In the genomic region with DNA sequence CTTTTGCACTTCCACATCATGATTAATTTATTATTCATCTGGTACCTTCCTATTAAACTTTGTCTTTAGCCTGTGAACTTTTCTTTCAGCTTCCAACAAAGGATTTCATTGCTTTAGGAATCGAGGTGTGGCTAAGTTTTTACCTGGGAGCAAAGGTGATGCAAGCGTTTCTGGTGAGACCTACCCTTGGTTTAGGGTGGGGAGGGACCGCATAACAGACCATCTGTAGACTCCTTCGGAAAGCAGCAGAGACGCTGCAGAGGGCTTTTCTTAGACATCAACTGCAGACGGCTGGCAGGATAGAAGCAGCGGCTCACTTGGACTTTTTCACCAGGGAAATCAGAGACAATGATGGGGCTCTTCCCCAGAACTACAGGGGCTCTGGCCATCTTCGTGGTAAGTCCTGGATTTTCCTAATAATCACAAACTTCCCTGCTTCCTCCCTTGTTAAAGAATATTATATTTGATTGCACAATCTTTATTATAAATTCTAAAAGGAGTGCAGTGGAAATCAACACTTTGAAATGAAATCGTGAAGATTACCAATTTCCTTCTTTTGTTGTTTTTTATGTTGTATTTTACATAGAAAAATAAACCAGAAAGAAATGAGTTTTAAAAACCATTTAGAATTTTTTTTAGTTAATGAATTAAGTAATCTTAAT, we compare ENCODE assay signal across 31 cellular contexts. TPM values are rescaled to one million over a fixed set of nuclear protein-coding genes. Genes with fewer than 3 reads are reported as not detected.
DNase-seq lines count a peak whose midpoint lies in the region; ATAC-seq, FAIRE-seq and TF ChIP-seq lines count a peak whose summit lies in the region.
"Had no signal": no experiment of that assay in that cellular context is flagged by ENCODE, and none has a peak within 500 bp of the region (broad histone marks: within the 10 kb centered on the region; RNA-seq: fewer than 3 reads in every experiment).

A gene with protein sequence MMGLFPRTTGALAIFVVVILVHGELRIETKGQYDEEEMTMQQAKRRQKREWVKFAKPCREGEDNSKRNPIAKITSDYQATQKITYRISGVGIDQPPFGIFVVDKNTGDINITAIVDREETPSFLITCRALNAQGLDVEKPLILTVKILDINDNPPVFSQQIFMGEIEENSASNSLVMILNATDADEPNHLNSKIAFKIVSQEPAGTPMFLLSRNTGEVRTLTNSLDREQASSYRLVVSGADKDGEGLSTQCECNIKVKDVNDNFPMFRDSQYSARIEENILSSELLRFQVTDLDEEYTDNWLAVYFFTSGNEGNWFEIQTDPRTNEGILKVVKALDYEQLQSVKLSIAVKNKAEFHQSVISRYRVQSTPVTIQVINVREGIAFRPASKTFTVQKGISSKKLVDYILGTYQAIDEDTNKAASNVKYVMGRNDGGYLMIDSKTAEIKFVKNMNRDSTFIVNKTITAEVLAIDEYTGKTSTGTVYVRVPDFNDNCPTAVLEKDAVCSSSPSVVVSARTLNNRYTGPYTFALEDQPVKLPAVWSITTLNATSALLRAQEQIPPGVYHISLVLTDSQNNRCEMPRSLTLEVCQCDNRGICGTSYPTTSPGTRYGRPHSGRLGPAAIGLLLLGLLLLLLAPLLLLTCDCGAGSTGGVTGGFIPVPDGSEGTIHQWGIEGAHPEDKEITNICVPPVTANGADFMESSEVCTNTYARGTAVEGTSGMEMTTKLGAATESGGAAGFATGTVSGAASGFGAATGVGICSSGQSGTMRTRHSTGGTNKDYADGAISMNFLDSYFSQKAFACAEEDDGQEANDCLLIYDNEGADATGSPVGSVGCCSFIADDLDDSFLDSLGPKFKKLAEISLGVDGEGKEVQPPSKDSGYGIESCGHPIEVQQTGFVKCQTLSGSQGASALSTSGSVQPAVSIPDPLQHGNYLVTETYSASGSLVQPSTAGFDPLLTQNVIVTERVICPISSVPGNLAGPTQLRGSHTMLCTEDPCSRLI (plus strand): TSS at position 212 of the 662 bp plus-strand sequence. CDS start 137 bp downstream, at position 349.

- no peaks in the 10 kb centered on the region for H3K9me3 Mint-ChIP-seq in WTC11
- H3K9me3 Mint-ChIP-seq: activated naive CD4-positive, alpha-beta T cell treated with anti-CD3 and anti-CD28 coated beads, Interleukin-2, amount 50 U/mL, for 72 hours; endodermal cell had no signal

- no peak within 1 kb of the TSS for H3K4me2 ChIP-seq in IMR-90 (ENCODE audit: low read depth, low read length)

- 90% methylated on average over 2 of the region's 9 CpGs; no CpG with 5 or more reads in 1 of the 2 experiments for WGBS in IMR-90 (ENCODE audit: extremely low coverage in 2 of 2, insufficient read length in 1 of 2), 2 experiments
- 12 to 37% methylated on average over 9 of the region's 9 CpGs for WGBS in esophagus squamous epithelium, 2 donors
- 14 to 47% (median 30%) methylated on average over 9 of the region's 9 CpGs for WGBS in small intestine, 3 donors

- no peaks in the 10 kb centered on the region for H3K36me3 Mint-ChIP-seq in WTC11
- H3K36me3 Mint-ChIP-seq: activated naive CD4-positive, alpha-beta T cell treated with anti-CD3 and anti-CD28 coated beads, Interleukin-2, amount 50 U/mL, for 72 hours had no signal

- no peak for TF ChIP-seq RAD21 in IMR-90 (IDR thresholded peaks at IDR 0.05; ENCODE audit: low read length)

- POLR2A ChIA-PET in IMR-90 (lab: Charles Lee; ENCODE audit: unreplicated experiment) (no interaction called here), WTC11 (lab: Charles Lee) (no interaction called here)

- no peak within 1 kb of the TSS for H2BK5ac ChIP-seq in IMR-90 (ENCODE audit: low read depth, low read length, poor library complexity, severe bottlenecking)

- no TSS peak for BruUV-seq in IMR-90 (replicated peaks; lab: Mats Ljungman, UMichigan)

- dilution Hi-C loops in IMR-90 (cut with HindIII; ENCODE audit: low sequenced_read_pairs, unreplicated experiment), result no loop called here

- H2AK9ac ChIP-seq in IMR-90 (replicated peaks; ENCODE audit: low read depth, low read length, poor library complexity), result no peak within 1 kb of the TSS

- no peak for DNase-seq in IMR-90
- no peak for DNase-seq in WTC11 (ENCODE audit: low spot score)
- no peak for DNase-seq in esophagus squamous epithelium (lab: John Stamatoyannopoulos, UW)
- peak; percentile 84 for DNase-seq in small intestine
- DNase-seq in GM12892 (ENCODE audit: insufficient read length), result no peak
- no peak for DNase-seq in NCI-H1092 (lab: John Stamatoyannopoulos, UW)
- DNase-seq in left cardiac atrium, result no peak
- DNase-seq: activated CD4-positive, alpha-beta T cell treated with anti-CD3 and anti-CD28 coated beads, Interleukin-2, amount 50 U/mL, for 48 hours; caudate nucleus; endodermal cell; HFFc6; kidney; NCI-H1048; NCI-H187; NCI-H2171; NCI-H524 treated with DMSO at 0.1 percent for 48 hours; stimulated activated CD4-positive, alpha-beta T cell treated with anti-CD3 and anti-CD28 coated beads, Interleukin-12 subunit alpha, Interleukin-12 subunit beta, amount 100 ng/mL, for 4 hours; stimulated activated CD4-positive, alpha-beta T cell treated with anti-CD3 and anti-CD28 coated beads, Interleukin-4, amount 100 ng/mL, for 1 hour had no signal

- H3K18ac ChIP-seq in IMR-90 (ENCODE audit: low read depth, low read length), result no peak within 1 kb of the TSS

- H4K8ac ChIP-seq in IMR-90 (ENCODE audit: low read depth in 2 of 2, low read length in 2 of 2), result no peak within 1 kb of the TSS

- H2AK5ac ChIP-seq in IMR-90 (ENCODE audit: low read depth, low read length), result no peak within 1 kb of the TSS

- TF ChIP-seq POLR2A in IMR-90 (IDR thresholded peaks at IDR 0.05; ENCODE audit: low read depth, low read length), result no peak
- TF ChIP-seq POLR2A in esophagus squamous epithelium (IDR thresholded peaks at IDR 0.05), result peak in 3 of 4 donors; percentile 71 to 86 (median 78)
- TF ChIP-seq POLR2A in GM12892 (IDR thresholded peaks at IDR 0.05; ENCODE audit: low read depth, low read length), result no peak

- H3K56ac ChIP-seq in IMR-90 (ENCODE audit: extremely low read depth, insufficient read depth, low read length), result no peak within 1 kb of the TSS

- TF ChIP-seq CTCF in IMR-90 (conservative IDR thresholded peaks at IDR 0.05; ENCODE audit: low read depth, low read length) (no peak), WTC11 (IDR thresholded peaks at IDR 0.05) (no peak), esophagus squamous epithelium (IDR thresholded peaks at IDR 0.05) (no peak)

- H3K27me3 Mint-ChIP-seq in WTC11 (ENCODE audit: low read depth), result no peaks in the 10 kb centered on the region

- H2AFZ ChIP-seq in IMR-90 (replicated peaks; ENCODE audit: low read length, poor library complexity), result no peak within 1 kb of the TSS

- no peak within 1 kb of the TSS for H3K27ac Mint-ChIP-seq in WTC11
- H3K27ac Mint-ChIP-seq: activated naive CD4-positive, alpha-beta T cell treated with anti-CD3 and anti-CD28 coated beads, Interleukin-2, amount 50 U/mL, for 72 hours; endodermal cell; HFFc6 had no signal

- H4K20me1 ChIP-seq in IMR-90 (ENCODE audit: insufficient read depth, low read length), result no peaks in the 10 kb centered on the region

- no peak for ATAC-seq in IMR-90 (ENCODE audit: low read depth)
- ATAC-seq in WTC11, result peak; percentile 68
- no peak for ATAC-seq in GM18907 (IDR thresholded peaks at IDR 0.05; ENCODE audit: unreplicated experiment)
- ATAC-seq in left cardiac atrium, result no peak
- ATAC-seq: activated CD4-positive, CD25-positive, alpha-beta regulatory T cell treated with anti-CD3 and anti-CD28 coated beads, Interleukin-2, amount 50 U/mL, for 24 hours; activated naive CD4-positive, alpha-beta T cell treated with anti-CD3 and anti-CD28 coated beads, Interleukin-2, amount 50 U/mL, for 72 hours had no signal

- no peaks in the 10 kb centered on the region; the same call in 1 of the 2 replicates for H3K9me3 ChIP-seq in IMR-90 (ENCODE audit: control insufficient read depth, insufficient read depth, low read length)
- no peaks in the 10 kb centered on the region for H3K9me3 ChIP-seq in esophagus squamous epithelium
- H3K9me3 ChIP-seq in small intestine (ENCODE audit: control insufficient read depth, low read depth), result no peaks in the 10 kb centered on the region
- H3K9me3 ChIP-seq: right atrium auricular region had no signal

- no peaks in the 10 kb centered on the region for H3K27me3 ChIP-seq in IMR-90 (ENCODE audit: control insufficient read depth, insufficient read depth, low read length)
- H3K27me3 ChIP-seq in esophagus squamous epithelium, result no peaks in the 10 kb centered on the region
- H3K27me3 ChIP-seq in small intestine (ENCODE audit: control insufficient read depth in 2 of 2, insufficient read depth in 2 of 2, low read length in 2 of 2), result no peaks in the 10 kb centered on the region
- H3K27me3 ChIP-seq: right atrium auricular region had no signal

- H3K14ac ChIP-seq in IMR-90 (replicated peaks; ENCODE audit: low read depth, low read length), result no peak within 1 kb of the TSS

- no peak within 1 kb of the TSS for H3K4ac ChIP-seq in IMR-90 (ENCODE audit: low read depth, low read length)

- H3K9ac ChIP-seq in IMR-90 (ENCODE audit: low read depth, low read length), result no peak within 1 kb of the TSS

- H3K36me3 ChIP-seq in IMR-90 (ENCODE audit: control insufficient read depth, insufficient read depth, low read length) (no peaks in the 10 kb centered on the region), esophagus squamous epithelium (no peaks in the 10 kb centered on the region), small intestine (ENCODE audit: control insufficient read depth in 2 of 2, insufficient read depth in 2 of 2, low read length in 2 of 2) (no peaks in the 10 kb centered on the region)
- H3K36me3 ChIP-seq: right atrium auricular region had no signal

- H3K27ac ChIP-seq in IMR-90 (ENCODE audit: insufficient read depth, low read length) (no peak within 1 kb of the TSS), esophagus squamous epithelium (peak within 1 kb of the TSS; percentile 78 to 92 (median 90)), small intestine (ENCODE audit: low read depth in 1 of 2, low read length in 1 of 2) (no peak within 1 kb of the TSS)
- H3K27ac ChIP-seq: right atrium auricular region had no signal

- H4K91ac ChIP-seq in IMR-90 (ENCODE audit: insufficient read depth, low read depth, low read length), result no peak within 1 kb of the TSS

- FAIRE-seq in small intestine (lab: Jason Lieb, UNC), result peak; percentile 10
- FAIRE-seq in GM12892 (lab: Jason Lieb, UNC), result no peak
- FAIRE-seq: G401.6, kidney, TTC549 had no signal

- no peak within 1 kb of the TSS for H4K5ac ChIP-seq in IMR-90 (ENCODE audit: low read depth, low read length)

- no peaks in the 10 kb centered on the region for H3K9me1 ChIP-seq in IMR-90 (ENCODE audit: insufficient read depth, low read length)

- H3K4me1 Mint-ChIP-seq in WTC11, result peaks cover 7% of the 10 kb centered on the region; the same call in 1 of the 2 replicates
- H3K4me1 Mint-ChIP-seq: endodermal cell had no signal

- intact Hi-C loops in IMR-90 (cut with micrococcal nuclease), result no loop called here
- intact Hi-C loops in esophagus squamous epithelium (cut with DNase I), result no loop called here
- intact Hi-C loops in left cardiac atrium (cut with DNase I), result no loop called here

- in situ Hi-C loops in IMR-90 (cut with MboI; ENCODE audit: low sequenced_read_pairs), result no loop called here

- no peak within 1 kb of the TSS for H2BK15ac ChIP-seq in IMR-90 (ENCODE audit: low read depth, low read length)

- CTCF ChIA-PET in IMR-90 (lab: Yijun Ruan, JAX), result no interaction called here
- CTCF ChIA-PET in WTC11 (lab: Charles Lee), result interaction anchor here (0.7 kb wide), 1 partner anchor 481 kb away, joined by 4 read pairs; no protein-coding TSS in a partner anchor

- no peak within 1 kb of the TSS for H2BK20ac ChIP-seq in IMR-90 (ENCODE audit: low read depth, low read length)

- H3K4me3 Mint-ChIP-seq in WTC11, result no peak within 1 kb of the TSS
- H3K4me3 Mint-ChIP-seq: endodermal cell, HFFc6 had no signal

- no peak within 1 kb of the TSS for H2BK120ac ChIP-seq in IMR-90 (ENCODE audit: low read depth, low read length)

- H3K4me3 ChIP-seq in IMR-90 (ENCODE audit: insufficient read depth, low read depth, low read length) (no peak within 1 kb of the TSS), esophagus squamous epithelium (peak within 1 kb of the TSS; percentile 49 to 64 (median 54)), small intestine (ENCODE audit: low read depth in 1 of 2, low read length in 2 of 2) (no peak within 1 kb of the TSS)
- H3K4me3 ChIP-seq: lung, right atrium auricular region had no signal

- no peaks in the 10 kb centered on the region for H3K4me1 ChIP-seq in IMR-90 (ENCODE audit: control insufficient read depth, insufficient read depth, low read length)
- H3K4me1 ChIP-seq in esophagus squamous epithelium, result peaks cover 0 to 29% (median 0%) of the 10 kb centered on the region in 3 donors
- no peaks in the 10 kb centered on the region for H3K4me1 ChIP-seq in small intestine (ENCODE audit: control insufficient read depth in 2 of 2, insufficient read depth in 1 of 2, low read depth in 1 of 2, low read length in 1 of 2)
- H3K4me1 ChIP-seq: right atrium auricular region had no signal

- H3K79me1 ChIP-seq in IMR-90 (ENCODE audit: low read depth in 1 of 2, low read length in 2 of 2), result no peaks in the 10 kb centered on the region

- H3K23ac ChIP-seq in IMR-90 (ENCODE audit: low read depth, low read length), result no peak within 1 kb of the TSS

RNA-seq across cellular contexts. Expression of the gene that starts here (rescaled TPM):
- not detected in 2 replicates for total RNA-seq in IMR-90 (2012; rRNA removed)
- not detected in 2 replicates for polyA plus RNA-seq in IMR-90 (2012; rRNA removed)
- not detected in 2 replicates for polyA plus RNA-seq in IMR-90 (2012; cell fraction: cytosol; rRNA removed)
- polyA plus RNA-seq in IMR-90 (2012; cell fraction: nucleus; rRNA removed; ENCODE audit: low replicate concordance), result not detected in 2 replicates
- 0.04 TPM in 1 of 3 replicates, not detected in the others for total RNA-seq in WTC11 (2021)
- 100 to 1,000 TPM; 513 to 856 (median 737) TPM for total RNA-seq in esophagus squamous epithelium
- polyA plus RNA-seq in small intestine, result 1 to 10 TPM in 1 of 3 donors, under 1 TPM in 2; 0.27 to 2.5 (median 0.67) TPM
- 0.08 TPM for polyA plus RNA-seq in GM12892 (2012; ENCODE audit: missing spikeins)
- not detected for total RNA-seq in left cardiac atrium
- total RNA-seq: activated naive CD4-positive, alpha-beta T cell treated with anti-CD3 and anti-CD28 coated beads, Interleukin-2, amount 50 U/mL, for 72 hours; endodermal cell; glomerular endothelial cell; HFFc6; kidney; RPMI7951; subcutaneous adipose tissue; T-helper 1 cell treated with Interleukin-12 subunit alpha and Interleukin-12 subunit beta and Interleukin-4 antibody, amounts not matched to agents 30 ng/mL and 1 ng/mL, for 36 hours had no signal
- polyA plus RNA-seq: BJ, neural cell had no signal

Comparison
In these comparisons a context has a peak if more than half of its experiments do, and no peak if none do; other contexts are left out.
1. RNA of the gene that starts here (total RNA-seq): 513 to 856 TPM in esophagus squamous epithelium; 0.04 TPM in WTC11, not detected in left cardiac atrium and not detected in IMR-90; every median in the first group is over 100 times any median in the second.
2. Peak in ATAC-seq in WTC11; RNA of the gene not detected or under 1 TPM.
3. H3K27ac ChIP-seq: peak in esophagus squamous epithelium (4 of 4); none in IMR-90 (single experiment) and small intestine (0 of 2).
4. H3K4me3 ChIP-seq: peak in esophagus squamous epithelium (4 of 4); none in IMR-90 (single experiment) and small intestine (0 of 2).
5. POLR2A ChIP-seq: peak in esophagus squamous epithelium (3 of 4); none in IMR-90 (single experiment) and GM12892 (single experiment).